ENCODE assay signal across 1 cellular context in genomic region chr6:157974967-157975366, GRCh38.
A peak's percentile ranks its signal among the peaks of the same experiment; 100 is the strongest.
TF ChIP-seq lines count a peak whose summit lies in the region.

No MANE protein-coding gene starts in this region.

TF ChIP-seq in HepG2, 621 proteins besides CTCF, POLR2A, EP300 and RAD21 (continued from another document and continues in another):
- TF ChIP-seq GMEB2 (CRISPR knock-in tag; IDR thresholded peaks at IDR 0.05; ENCODE audit: low read depth) (no peak), ZNF569 (CRISPR knock-in tag; IDR thresholded peaks at IDR 0.05; ENCODE audit: borderline replicate concordance) (no peak), CHD2 (IDR thresholded peaks at IDR 0.05; ENCODE audit: low read depth, low read length) (no peak), ZNF432 (CRISPR knock-in tag; IDR thresholded peaks at IDR 0.05; ENCODE audit: borderline replicate concordance) (no peak), ZMYM3 (CRISPR knock-in tag; IDR thresholded peaks at IDR 0.05) (peak; percentile 68), NFKBIZ (CRISPR knock-in tag; IDR thresholded peaks at IDR 0.05) (no peak), JDP2 (CRISPR knock-in tag; IDR thresholded peaks at IDR 0.05; ENCODE audit: borderline replicate concordance) (no peak), ZNF720 (CRISPR knock-in tag; IDR thresholded peaks at IDR 0.05) (no peak), KDM5B (CRISPR knock-in tag; IDR thresholded peaks at IDR 0.05; ENCODE audit: borderline replicate concordance) (no peak), SMYD3 (CRISPR knock-in tag; IDR thresholded peaks at IDR 0.05) (no peak), ZBTB21 (CRISPR knock-in tag; IDR thresholded peaks at IDR 0.05) (no peak), HIVEP1 (CRISPR knock-in tag; IDR thresholded peaks at IDR 0.05) (no peak), U2AF2 (IDR thresholded peaks at IDR 0.05; ENCODE audit: low read depth, low read length) (no peak), KDM4B (CRISPR knock-in tag; IDR thresholded peaks at IDR 0.05) (no peak), ZNF703 (CRISPR knock-in tag; IDR thresholded peaks at IDR 0.05; ENCODE audit: borderline replicate concordance) (no peak), ZSCAN25 (CRISPR knock-in tag; IDR thresholded peaks at IDR 0.05) (no peak), ZNF572 (CRISPR knock-in tag; IDR thresholded peaks at IDR 0.05) (no peak), ZNF280D (CRISPR knock-in tag; IDR thresholded peaks at IDR 0.05) (no peak), ZNF570 (CRISPR knock-in tag; IDR thresholded peaks at IDR 0.05; ENCODE audit: borderline replicate concordance) (no peak), NR2C2 (CRISPR knock-in tag; IDR thresholded peaks at IDR 0.05; ENCODE audit: borderline replicate concordance) (no peak), KDM1A (CRISPR knock-in tag; IDR thresholded peaks at IDR 0.05) (peak; percentile 77), ZNF292 (CRISPR knock-in tag; IDR thresholded peaks at IDR 0.05; ENCODE audit: borderline replicate concordance, low read depth) (0 out of 2 replicates have a peak, but pooled peaks have one; percentile 2), ZNF589 (CRISPR knock-in tag; conservative IDR thresholded peaks at IDR 0.05) (no peak), SNRNP70 (IDR thresholded peaks at IDR 0.05; ENCODE audit: low read depth, low read length) (no peak), ZSCAN22 (CRISPR knock-in tag; IDR thresholded peaks at IDR 0.05) (no peak), EED (CRISPR knock-in tag; IDR thresholded peaks at IDR 0.05) (no peak), CEBPB (IDR thresholded peaks at IDR 0.05; ENCODE audit: borderline replicate concordance, low read depth, low read length) (peak; percentile 27; the same call in 1 of the 2 replicates), TGIF2 (CRISPR knock-in tag; IDR thresholded peaks at IDR 0.05) (no peak), ZFY (CRISPR knock-in tag; IDR thresholded peaks at IDR 0.05) (no peak), HMG20B (CRISPR knock-in tag; conservative IDR thresholded peaks at IDR 0.05) (peak; percentile 60; the same call in 1 of the 2 replicates), CBX1 (IDR thresholded peaks at IDR 0.05; ENCODE audit: low read depth) (no peak), SOX5 (CRISPR knock-in tag; IDR thresholded peaks at IDR 0.05; ENCODE audit: borderline replicate concordance) (peak; percentile 97), ZFP82 (CRISPR knock-in tag; IDR thresholded peaks at IDR 0.05; ENCODE audit: borderline replicate concordance) (no peak), ZNF451 (CRISPR knock-in tag; IDR thresholded peaks at IDR 0.05) (no peak), GTF3A (CRISPR knock-in tag; conservative IDR thresholded peaks at IDR 0.05) (no peak), FOXP1 (IDR thresholded peaks at IDR 0.05) (no peak), FOXP1 (CRISPR knock-in tag; IDR thresholded peaks at IDR 0.05) (peak; percentile 58; the same call in 1 of the 2 replicates)
- TF ChIP-seq, protein P1, sequence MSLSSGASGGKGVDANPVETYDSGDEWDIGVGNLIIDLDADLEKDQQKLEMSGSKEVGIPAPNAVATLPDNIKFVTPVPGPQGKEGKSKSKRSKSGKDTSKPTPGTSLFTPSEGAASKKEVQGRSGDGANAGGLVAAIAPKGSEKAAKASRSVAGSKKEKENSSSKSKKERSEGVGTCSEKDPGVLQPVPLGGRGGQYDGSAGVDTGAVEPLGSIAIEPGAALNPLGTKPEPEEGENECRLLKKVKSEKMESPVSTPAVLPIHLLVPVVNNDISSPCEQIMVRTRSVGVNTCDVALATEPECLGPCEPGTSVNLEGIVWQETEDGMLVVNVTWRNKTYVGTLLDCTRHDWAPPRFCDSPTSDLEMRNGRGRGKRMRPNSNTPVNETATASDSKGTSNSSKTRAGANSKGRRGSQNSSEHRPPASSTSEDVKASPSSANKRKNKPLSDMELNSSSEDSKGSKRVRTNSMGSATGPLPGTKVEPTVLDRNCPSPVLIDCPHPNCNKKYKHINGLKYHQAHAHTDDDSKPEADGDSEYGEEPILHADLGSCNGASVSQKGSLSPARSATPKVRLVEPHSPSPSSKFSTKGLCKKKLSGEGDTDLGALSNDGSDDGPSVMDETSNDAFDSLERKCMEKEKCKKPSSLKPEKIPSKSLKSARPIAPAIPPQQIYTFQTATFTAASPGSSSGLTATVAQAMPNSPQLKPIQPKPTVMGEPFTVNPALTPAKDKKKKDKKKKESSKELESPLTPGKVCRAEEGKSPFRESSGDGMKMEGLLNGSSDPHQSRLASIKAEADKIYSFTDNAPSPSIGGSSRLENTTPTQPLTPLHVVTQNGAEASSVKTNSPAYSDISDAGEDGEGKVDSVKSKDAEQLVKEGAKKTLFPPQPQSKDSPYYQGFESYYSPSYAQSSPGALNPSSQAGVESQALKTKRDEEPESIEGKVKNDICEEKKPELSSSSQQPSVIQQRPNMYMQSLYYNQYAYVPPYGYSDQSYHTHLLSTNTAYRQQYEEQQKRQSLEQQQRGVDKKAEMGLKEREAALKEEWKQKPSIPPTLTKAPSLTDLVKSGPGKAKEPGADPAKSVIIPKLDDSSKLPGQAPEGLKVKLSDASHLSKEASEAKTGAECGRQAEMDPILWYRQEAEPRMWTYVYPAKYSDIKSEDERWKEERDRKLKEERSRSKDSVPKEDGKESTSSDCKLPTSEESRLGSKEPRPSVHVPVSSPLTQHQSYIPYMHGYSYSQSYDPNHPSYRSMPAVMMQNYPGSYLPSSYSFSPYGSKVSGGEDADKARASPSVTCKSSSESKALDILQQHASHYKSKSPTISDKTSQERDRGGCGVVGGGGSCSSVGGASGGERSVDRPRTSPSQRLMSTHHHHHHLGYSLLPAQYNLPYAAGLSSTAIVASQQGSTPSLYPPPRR (CRISPR knock-in tag; IDR thresholded peaks at IDR 0.05; ENCODE audit: borderline replicate concordance) = no peak
- TF ChIP-seq, protein P2, sequence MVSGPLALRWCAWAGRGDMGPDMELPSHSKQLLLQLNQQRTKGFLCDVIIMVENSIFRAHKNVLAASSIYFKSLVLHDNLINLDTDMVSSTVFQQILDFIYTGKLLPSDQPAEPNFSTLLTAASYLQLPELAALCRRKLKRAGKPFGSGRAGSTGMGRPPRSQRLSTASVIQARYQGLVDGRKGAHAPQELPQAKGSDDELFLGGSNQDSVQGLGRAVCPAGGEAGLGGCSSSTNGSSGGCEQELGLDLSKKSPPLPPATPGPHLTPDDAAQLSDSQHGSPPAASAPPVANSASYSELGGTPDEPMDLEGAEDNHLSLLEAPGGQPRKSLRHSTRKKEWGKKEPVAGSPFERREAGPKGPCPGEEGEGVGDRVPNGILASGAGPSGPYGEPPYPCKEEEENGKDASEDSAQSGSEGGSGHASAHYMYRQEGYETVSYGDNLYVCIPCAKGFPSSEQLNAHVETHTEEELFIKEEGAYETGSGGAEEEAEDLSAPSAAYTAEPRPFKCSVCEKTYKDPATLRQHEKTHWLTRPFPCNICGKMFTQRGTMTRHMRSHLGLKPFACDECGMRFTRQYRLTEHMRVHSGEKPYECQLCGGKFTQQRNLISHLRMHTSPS (CRISPR knock-in tag; IDR thresholded peaks at IDR 0.05; ENCODE audit: low read depth) = no peak
- TF ChIP-seq, protein P3, sequence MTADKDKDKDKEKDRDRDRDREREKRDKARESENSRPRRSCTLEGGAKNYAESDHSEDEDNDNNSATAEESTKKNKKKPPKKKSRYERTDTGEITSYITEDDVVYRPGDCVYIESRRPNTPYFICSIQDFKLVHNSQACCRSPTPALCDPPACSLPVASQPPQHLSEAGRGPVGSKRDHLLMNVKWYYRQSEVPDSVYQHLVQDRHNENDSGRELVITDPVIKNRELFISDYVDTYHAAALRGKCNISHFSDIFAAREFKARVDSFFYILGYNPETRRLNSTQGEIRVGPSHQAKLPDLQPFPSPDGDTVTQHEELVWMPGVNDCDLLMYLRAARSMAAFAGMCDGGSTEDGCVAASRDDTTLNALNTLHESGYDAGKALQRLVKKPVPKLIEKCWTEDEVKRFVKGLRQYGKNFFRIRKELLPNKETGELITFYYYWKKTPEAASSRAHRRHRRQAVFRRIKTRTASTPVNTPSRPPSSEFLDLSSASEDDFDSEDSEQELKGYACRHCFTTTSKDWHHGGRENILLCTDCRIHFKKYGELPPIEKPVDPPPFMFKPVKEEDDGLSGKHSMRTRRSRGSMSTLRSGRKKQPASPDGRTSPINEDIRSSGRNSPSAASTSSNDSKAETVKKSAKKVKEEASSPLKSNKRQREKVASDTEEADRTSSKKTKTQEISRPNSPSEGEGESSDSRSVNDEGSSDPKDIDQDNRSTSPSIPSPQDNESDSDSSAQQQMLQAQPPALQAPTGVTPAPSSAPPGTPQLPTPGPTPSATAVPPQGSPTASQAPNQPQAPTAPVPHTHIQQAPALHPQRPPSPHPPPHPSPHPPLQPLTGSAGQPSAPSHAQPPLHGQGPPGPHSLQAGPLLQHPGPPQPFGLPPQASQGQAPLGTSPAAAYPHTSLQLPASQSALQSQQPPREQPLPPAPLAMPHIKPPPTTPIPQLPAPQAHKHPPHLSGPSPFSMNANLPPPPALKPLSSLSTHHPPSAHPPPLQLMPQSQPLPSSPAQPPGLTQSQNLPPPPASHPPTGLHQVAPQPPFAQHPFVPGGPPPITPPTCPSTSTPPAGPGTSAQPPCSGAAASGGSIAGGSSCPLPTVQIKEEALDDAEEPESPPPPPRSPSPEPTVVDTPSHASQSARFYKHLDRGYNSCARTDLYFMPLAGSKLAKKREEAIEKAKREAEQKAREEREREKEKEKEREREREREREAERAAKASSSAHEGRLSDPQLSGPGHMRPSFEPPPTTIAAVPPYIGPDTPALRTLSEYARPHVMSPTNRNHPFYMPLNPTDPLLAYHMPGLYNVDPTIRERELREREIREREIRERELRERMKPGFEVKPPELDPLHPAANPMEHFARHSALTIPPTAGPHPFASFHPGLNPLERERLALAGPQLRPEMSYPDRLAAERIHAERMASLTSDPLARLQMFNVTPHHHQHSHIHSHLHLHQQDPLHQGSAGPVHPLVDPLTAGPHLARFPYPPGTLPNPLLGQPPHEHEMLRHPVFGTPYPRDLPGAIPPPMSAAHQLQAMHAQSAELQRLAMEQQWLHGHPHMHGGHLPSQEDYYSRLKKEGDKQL (CRISPR knock-in tag; IDR thresholded peaks at IDR 0.05; ENCODE audit: low read depth) = peak; percentile 29; the same call in 1 of the 2 replicates
- TF ChIP-seq, protein P4, sequence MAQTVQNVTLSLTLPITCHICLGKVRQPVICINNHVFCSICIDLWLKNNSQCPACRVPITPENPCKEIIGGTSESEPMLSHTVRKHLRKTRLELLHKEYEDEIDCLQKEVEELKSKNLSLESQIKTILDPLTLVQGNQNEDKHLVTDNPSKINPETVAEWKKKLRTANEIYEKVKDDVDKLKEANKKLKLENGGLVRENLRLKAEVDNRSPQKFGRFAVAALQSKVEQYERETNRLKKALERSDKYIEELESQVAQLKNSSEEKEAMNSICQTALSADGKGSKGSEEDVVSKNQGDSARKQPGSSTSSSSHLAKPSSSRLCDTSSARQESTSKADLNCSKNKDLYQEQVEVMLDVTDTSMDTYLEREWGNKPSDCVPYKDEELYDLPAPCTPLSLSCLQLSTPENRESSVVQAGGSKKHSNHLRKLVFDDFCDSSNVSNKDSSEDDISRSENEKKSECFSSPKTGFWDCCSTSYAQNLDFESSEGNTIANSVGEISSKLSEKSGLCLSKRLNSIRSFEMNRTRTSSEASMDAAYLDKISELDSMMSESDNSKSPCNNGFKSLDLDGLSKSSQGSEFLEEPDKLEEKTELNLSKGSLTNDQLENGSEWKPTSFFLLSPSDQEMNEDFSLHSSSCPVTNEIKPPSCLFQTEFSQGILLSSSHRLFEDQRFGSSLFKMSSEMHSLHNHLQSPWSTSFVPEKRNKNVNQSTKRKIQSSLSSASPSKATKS (CRISPR knock-in tag; IDR thresholded peaks at IDR 0.05) = no peak
- TF ChIP-seq, protein P5, sequence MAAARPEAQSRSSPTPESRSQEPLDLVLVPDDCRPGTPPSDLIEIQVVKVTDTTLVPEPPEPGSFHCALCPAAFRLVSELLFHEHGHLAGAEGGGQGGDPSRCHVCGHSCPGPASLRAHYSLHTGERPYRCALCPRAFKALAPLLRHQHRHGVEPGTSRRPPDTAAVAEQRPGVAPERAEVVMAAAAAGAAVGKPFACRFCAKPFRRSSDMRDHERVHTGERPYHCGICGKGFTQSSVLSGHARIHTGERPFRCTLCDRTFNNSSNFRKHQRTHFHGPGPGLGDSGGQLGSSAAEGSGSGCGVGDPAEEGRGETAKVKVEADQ (CRISPR knock-in tag; IDR thresholded peaks at IDR 0.05; ENCODE audit: borderline replicate concordance) = no peak
